ENCODE assay signal across 10 cellular contexts in the genomic region with DNA sequence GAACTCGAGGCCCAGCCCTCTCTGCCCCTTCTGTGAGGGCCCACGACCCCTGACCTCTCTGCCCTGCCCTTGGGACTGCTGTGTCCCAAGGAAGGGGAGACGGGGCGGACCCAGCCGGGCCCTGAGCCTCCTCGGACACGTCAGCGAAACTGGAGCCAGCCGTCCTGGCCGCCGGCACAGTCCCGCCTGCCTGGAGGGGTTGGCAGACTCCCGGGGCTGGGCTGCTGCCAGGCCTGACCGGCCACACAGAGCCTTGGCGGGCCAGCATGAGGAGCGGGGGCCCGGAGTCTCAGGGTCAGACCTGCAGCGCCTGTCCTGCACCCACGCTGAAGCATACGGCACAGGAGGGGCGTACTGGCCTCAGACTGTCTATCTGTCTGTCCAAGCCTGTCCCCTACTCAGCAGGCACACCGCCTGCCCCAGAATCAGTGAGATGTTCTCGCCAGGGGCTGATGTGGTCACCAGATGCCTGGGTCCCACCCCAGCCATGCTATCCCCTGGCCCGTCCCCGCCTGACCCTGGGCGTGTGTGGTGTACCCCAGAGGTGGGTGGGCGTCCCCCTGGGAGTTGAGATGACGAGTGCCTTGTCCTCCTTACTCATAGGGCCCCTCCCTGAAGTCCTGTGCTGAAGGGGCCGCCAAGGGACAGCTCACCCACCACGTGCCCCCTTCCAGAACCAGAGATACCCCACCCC. TPM values are rescaled to one million over a fixed set of nuclear protein-coding genes. Genes with fewer than 3 reads are reported as not detected.
DNase-seq lines count a peak whose midpoint lies in the region; ATAC-seq and TF ChIP-seq lines count a peak whose summit lies in the region.
"Had no signal": no experiment of that assay in that cellular context is flagged by ENCODE, and none has a peak within 500 bp of the region (broad histone marks: within the 10 kb centered on the region; RNA-seq: fewer than 3 reads in every experiment).

No MANE protein-coding gene starts in this region.

- H2AFZ ChIP-seq in H9 (ENCODE audit: low read length) (no peak overlapping the region), smooth muscle cell (ENCODE audit: low read depth) (no peak overlapping the region)

- H4K8ac ChIP-seq in H9 (replicated peaks; ENCODE audit: insufficient read length, low read depth, low read length): no peak overlapping the region

- H2BK20ac ChIP-seq in H9 (ENCODE audit: low read depth, low read length, poor library complexity, severe bottlenecking): no peak overlapping the region

- H3K9me3 ChIP-seq in H9 (ENCODE audit: control insufficient read depth, low read depth, low read length) (no peaks in the 10 kb centered on the region), smooth muscle cell (replicated peaks; ENCODE audit: low read depth) (no peaks in the 10 kb centered on the region)

- H3K23ac ChIP-seq in H9 (ENCODE audit: insufficient read length, low read depth, low read length): no peak overlapping the region

- no peaks in the 10 kb centered on the region for H3K79me1 ChIP-seq in H9 (ENCODE audit: insufficient read depth, low read depth, low read length, poor library complexity, severe bottlenecking)

- H3K27me3 ChIP-seq in H9 (ENCODE audit: insufficient read depth, low read length): no peaks in the 10 kb centered on the region
- no peaks in the 10 kb centered on the region for H3K27me3 ChIP-seq in smooth muscle cell (ENCODE audit: low read depth)

- H2AK5ac ChIP-seq in H9 (ENCODE audit: insufficient read length, low read length): no peak overlapping the region

- H3K4me3 ChIP-seq in smooth muscle cell: no peak overlapping the region

- no peak overlapping the region for H4K91ac ChIP-seq in H9 (ENCODE audit: insufficient read length, low read depth, low read length)

- H3K27ac Mint-ChIP-seq in H9: no peak overlapping the region
- peak overlapping the region; percentile 87 for H3K27ac Mint-ChIP-seq in central memory CD8-positive, alpha-beta T cell (ENCODE audit: low read depth)
- H3K27ac Mint-ChIP-seq: activated B cell treated with CpG ODN at 0.5 μM for 24 hours; stimulated activated naive B cell treated with anti-CD40 and anti-IgM and Interleukin-4, amounts not matched to agents 10 μg/mL and 1 μg/mL and 100 μg/mL, for 72 hours had no signal

- H2BK120ac ChIP-seq in H9 (ENCODE audit: low read depth, low read length, poor library complexity, severe bottlenecking): no peak overlapping the region

- H2BK12ac ChIP-seq in H9 (ENCODE audit: insufficient read length, low read depth, low read length): peak overlapping the region; percentile 78

- H3K18ac ChIP-seq in H9 (ENCODE audit: insufficient read length, low read depth, low read length): no peak overlapping the region

- H3K79me2 ChIP-seq in H9 (ENCODE audit: insufficient read depth, low read length) (peaks cover 1% of the 10 kb centered on the region; the same call in 1 of the 2 replicates), smooth muscle cell (ENCODE audit: low read depth) (peaks cover 73% of the 10 kb centered on the region)

- no peaks in the 10 kb centered on the region for H3K9me3 Mint-ChIP-seq in H9
- H3K9me3 Mint-ChIP-seq in central memory CD8-positive, alpha-beta T cell: no peaks in the 10 kb centered on the region
- H3K9me3 Mint-ChIP-seq: activated B cell treated with CpG ODN at 0.5 μM for 24 hours; stimulated activated naive B cell treated with anti-CD40 and anti-IgM and Interleukin-4, amounts not matched to agents 10 μg/mL and 1 μg/mL and 100 μg/mL, for 72 hours had no signal

- H3K27ac ChIP-seq in H9 (ENCODE audit: insufficient read length, low read depth, low read length) (no peak overlapping the region), smooth muscle cell (ENCODE audit: low read depth) (peak overlapping the region; percentile 67)

- no CpG with 5 or more reads among the region's 30 CpGs for WGBS in H9 (ENCODE audit: extremely low coverage, insufficient read length, low lambda C conversion rate)
- 87% methylated on average over 30 of the region's 30 CpGs for WGBS in smooth muscle cell (ENCODE audit: low lambda C conversion rate)

- H4K5ac ChIP-seq in H9 (ENCODE audit: insufficient read length, low read depth, low read length): no peak overlapping the region

- H4K20me1 ChIP-seq in H9 (ENCODE audit: control insufficient read depth, insufficient read depth, insufficient read length) (no peaks in the 10 kb centered on the region), smooth muscle cell (ENCODE audit: low read depth) (peaks cover 93% of the 10 kb centered on the region)

- peaks cover 11% of the 10 kb centered on the region; the same call in 1 of the 2 replicates for H3K4me1 ChIP-seq in H9 (ENCODE audit: insufficient read depth, low read length)
- H3K4me1 ChIP-seq in smooth muscle cell (ENCODE audit: low read depth): peaks cover 28% of the 10 kb centered on the region

- H3T11ph ChIP-seq in H9 (ENCODE audit: low read length): no peak overlapping the region

- H2BK15ac ChIP-seq in H9 (ENCODE audit: low read depth, low read length): peak overlapping the region; percentile 81; the same call in 1 of the 2 replicates

- H3K36me3 ChIP-seq in smooth muscle cell (ENCODE audit: low read depth): no peaks in the 10 kb centered on the region

- H3K4me3 Mint-ChIP-seq in H9: no peak overlapping the region
- H3K4me3 Mint-ChIP-seq in central memory CD8-positive, alpha-beta T cell: peak overlapping the region; percentile 25
- H3K4me3 Mint-ChIP-seq: activated B cell treated with CpG ODN at 0.5 μM for 24 hours; stimulated activated naive B cell treated with anti-CD40 and anti-IgM and Interleukin-4, amounts not matched to agents 10 μg/mL and 1 μg/mL and 100 μg/mL, for 72 hours had no signal

- TF ChIP-seq CTCF in H9 (conservative IDR thresholded peaks at IDR 0.05) (no peak), smooth muscle cell (IDR thresholded peaks at IDR 0.05; ENCODE audit: borderline replicate concordance, insufficient read depth, poor library complexity, severe bottlenecking) (no peak)

- H3K27me3 Mint-ChIP-seq in H9 (ENCODE audit: low read depth): no peaks in the 10 kb centered on the region
- H3K27me3 Mint-ChIP-seq in central memory CD8-positive, alpha-beta T cell: no peaks in the 10 kb centered on the region
- H3K27me3 Mint-ChIP-seq: activated B cell treated with CpG ODN at 0.5 μM for 24 hours; stimulated activated naive B cell treated with anti-CD40 and anti-IgM and Interleukin-4, amounts not matched to agents 10 μg/mL and 1 μg/mL and 100 μg/mL, for 72 hours had no signal

- H3K9ac ChIP-seq in H9 (ENCODE audit: extremely low read depth, insufficient read length, low read length): no peak overlapping the region
- H3K9ac ChIP-seq in smooth muscle cell (ENCODE audit: low read depth): no peak overlapping the region

- in situ Hi-C loops in ACHN (cut with HindIII; ENCODE audit: low pct_ligation_motif_present, low pct_unique_long_range_greater_than_20kb, low sequenced_read_pairs): no loop called here

- H3K56ac ChIP-seq in H9 (ENCODE audit: insufficient read length, low read depth, low read length): no peak overlapping the region

- peaks cover 34 to 60% of the 10 kb centered on the region in 2 experiments for H3K4me1 Mint-ChIP-seq in H9
- peaks cover 24% of the 10 kb centered on the region for H3K4me1 Mint-ChIP-seq in central memory CD8-positive, alpha-beta T cell

- no peak for DNase-seq in H9
- no peak for DNase-seq in central memory CD8-positive, alpha-beta T cell (ENCODE audit: low spot score in 2 of 2)
- peak; percentile 63 for DNase-seq in left kidney (ENCODE audit: low read depth, low spot score)
- DNase-seq in smooth muscle cell (lab: John Stamatoyannopoulos, UW; ENCODE audit: unreplicated experiment): no peak
- DNase-seq in stimulated activated CD8-positive, alpha-beta memory T cell treated with anti-CD3 and anti-CD28 coated beads, Interleukin-4, amount 100 ng/mL, for 48 hours: no peak
- no peak for DNase-seq in ACHN
- DNase-seq in RKO (ENCODE audit: low spot score): no peak
- DNase-seq in NCI-H526 treated with DMSO at 0.1 percent for 48 hours (lab: John Stamatoyannopoulos, UW): no peak
- DNase-seq: activated B cell treated with CpG ODN at 0.5 μM for 24 hours; stimulated activated naive B cell treated with anti-CD40 and anti-IgM and Interleukin-4, amounts not matched to agents 10 μg/mL and 1 μg/mL and 100 μg/mL, for 72 hours had no signal

- no peaks in the 10 kb centered on the region for H3F3A ChIP-seq in smooth muscle cell (ENCODE audit: low read depth)

- no peak for ATAC-seq in central memory CD8-positive, alpha-beta T cell (replicated peaks; ENCODE audit: extremely low read depth, poor library complexity, severe bottlenecking)
- ATAC-seq: stimulated activated naive B cell treated with anti-CD40 and anti-IgM and Interleukin-4, amounts not matched to agents 10 μg/mL and 1 μg/mL and 100 μg/mL, for 72 hours had no signal

- H3K4me2 ChIP-seq in H9 (ENCODE audit: insufficient read depth, insufficient read length, low read length) (no peak overlapping the region), smooth muscle cell (peak overlapping the region; percentile 40)

- no peak overlapping the region for H3K4ac ChIP-seq in H9 (ENCODE audit: low read depth, low read length)

- no peak overlapping the region for H3K14ac ChIP-seq in H9 (ENCODE audit: insufficient read depth, low read length)

- no peak overlapping the region for H2BK5ac ChIP-seq in H9 (ENCODE audit: insufficient read length, low read length)

- H3K36me3 Mint-ChIP-seq in H9 (ENCODE audit: insufficient read depth in 1 of 3, low read depth in 3 of 3): peaks cover 0 to 3% (median 3%) of the 10 kb centered on the region in 3 experiments; a peak in 1 of 7 replicates
- peaks cover 30% of the 10 kb centered on the region for H3K36me3 Mint-ChIP-seq in central memory CD8-positive, alpha-beta T cell (ENCODE audit: insufficient read depth)

- H3K23me2 ChIP-seq in H9 (ENCODE audit: insufficient read length, low read depth, low read length, poor library complexity, severe bottlenecking): no peaks in the 10 kb centered on the region

RNA-seq across cellular contexts. Expression of a gene that starts 4.6 kb away (rescaled TPM):
- total RNA-seq in H9 (2021) (10.8 and 11.0 TPM in 2 replicates), smooth muscle cell (23.8 and 30.0 TPM in 2 replicates)
- polyA plus RNA-seq in smooth muscle cell: 127 and 150 TPM in 2 replicates

RNA-seq across cellular contexts. Expression of a gene that starts 25.2 kb away (rescaled TPM):
- total RNA-seq in H9 (2021) (80.4 and 81.8 TPM in 2 replicates), smooth muscle cell (18.4 and 29.6 TPM in 2 replicates)
- 47.7 and 52.2 TPM in 2 replicates for polyA plus RNA-seq in smooth muscle cell

RNA-seq across cellular contexts. Expression of a gene that starts 40.1 kb away (rescaled TPM):
- total RNA-seq in H9 (2021) (33.8 and 38.4 TPM in 2 replicates), smooth muscle cell (6.7 and 14.4 TPM in 2 replicates)
- polyA plus RNA-seq in smooth muscle cell: 12.7 and 18.9 TPM in 2 replicates

RNA-seq across cellular contexts. Expression of a gene that starts 49.4 kb away (rescaled TPM):
- total RNA-seq in H9 (2021) (56.2 and 60.5 TPM in 2 replicates), smooth muscle cell (40.0 and 42.6 TPM in 2 replicates)
- 42.7 and 46.5 TPM in 2 replicates for polyA plus RNA-seq in smooth muscle cell
